ENCODE assay signal across 8 cellular contexts in genomic region chr11:86041975-86042378, GRCh38. TPM values are rescaled to one million over a fixed set of nuclear protein-coding genes. Genes with fewer than 3 reads are reported as not detected.
A peak's percentile ranks its signal among the peaks of the same experiment; 100 is the strongest.
DNase-seq lines count a peak whose midpoint lies in the region; ATAC-seq and TF ChIP-seq lines count a peak whose summit lies in the region.

No MANE protein-coding gene starts in this region.

- peaks cover 0 to 32% of the 10 kb centered on the region in 2 experiments; a peak in 2 of 4 replicates for H3K79me1 ChIP-seq in IMR-90 (ENCODE audit: low read depth in 1 of 2, low read length in 2 of 2)

- no peak overlapping the region for H2AK5ac ChIP-seq in IMR-90 (ENCODE audit: low read depth, low read length)

- no CpG with 5 or more reads among the region's 2 CpGs for WGBS in IMR-90 (ENCODE audit: extremely low coverage in 2 of 2, insufficient read length in 1 of 2), 2 experiments
- 0 to 2% (median 1%) methylated on average over 2 of the region's 2 CpGs for WGBS in adrenal gland, 4 donors
- 0 to 4% (median 1%) methylated on average over 2 of the region's 2 CpGs for WGBS in heart left ventricle, 4 donors
- 0% methylated on average over 2 of the region's 2 CpGs for WGBS in psoas muscle, 3 donors

- no peak overlapping the region for H2BK120ac ChIP-seq in IMR-90 (ENCODE audit: low read depth, low read length)

- H3K4me1 ChIP-seq in IMR-90 (ENCODE audit: control insufficient read depth, insufficient read depth, low read length) (peaks cover 13% of the 10 kb centered on the region), OCI-LY7 (ENCODE audit: insufficient read depth, low read length, poor library complexity, severe bottlenecking) (peaks cover 37% of the 10 kb centered on the region), adrenal gland (replicated peaks in 1 of 2) (peaks cover 4 to 62% of the 10 kb centered on the region in 2 donors), heart left ventricle (peaks cover 0 to 81% (median 57%) of the 10 kb centered on the region in 12 donors), psoas muscle (peaks cover 74% of the 10 kb centered on the region)

- CTCF ChIA-PET in IMR-90 (lab: Yijun Ruan, JAX) (interaction anchor here (0.5 to 1.7 kb wide), 15 partner anchors 9 to 211 kb away, joined by 3 to 10 read pairs (median 4); partner anchors contain the start of gene PICALM), OCI-LY7 (lab: Charles Lee; ENCODE audit: unreplicated experiment) (interaction anchor here (0.6 to 1.9 kb wide), 3 partner anchors 25 to 152 kb away, joined by 3 to 11 read pairs (median 3); no protein-coding TSS in a partner anchor)

- peak; percentile 57 to 63 for ATAC-seq in activated CD4-positive, CD25-positive, alpha-beta regulatory T cell treated with anti-CD3 and anti-CD28 coated beads, Interleukin-2, amount 50 U/mL, for 24 hours
- ATAC-seq in GM21576 (IDR thresholded peaks at IDR 0.05; ENCODE audit: unreplicated experiment) (peak; percentile 59), IMR-90 (ENCODE audit: low read depth) (peak; percentile 89), heart left ventricle (peak; percentile 80 to 91 (median 84)), psoas muscle (peak; percentile 77 to 84 (median 81))

- H2BK15ac ChIP-seq in IMR-90 (ENCODE audit: low read depth, low read length): no peak overlapping the region

- TF ChIP-seq RAD21 in IMR-90 (IDR thresholded peaks at IDR 0.05; ENCODE audit: low read length): peak; percentile 90

- H3K4me2 ChIP-seq in IMR-90 (ENCODE audit: low read depth, low read length) (peak overlapping the region; percentile 57; the same call in 1 of the 2 replicates), OCI-LY7 (ENCODE audit: low read length) (peak overlapping the region; percentile 47)

- H3K27me3 ChIP-seq in IMR-90 (ENCODE audit: control insufficient read depth, insufficient read depth, low read length) (no peaks in the 10 kb centered on the region), adrenal gland (no peaks in the 10 kb centered on the region), heart left ventricle (no peaks in the 10 kb centered on the region), psoas muscle (ENCODE audit: insufficient read depth in 3 of 3, low read length in 2 of 3) (no peaks in the 10 kb centered on the region)

- peak overlapping the region; percentile 78 for H2BK5ac ChIP-seq in IMR-90 (ENCODE audit: low read depth, low read length, poor library complexity, severe bottlenecking)

- H3K23ac ChIP-seq in IMR-90 (ENCODE audit: low read depth, low read length): no peak overlapping the region

- no peak overlapping the region for H3K14ac ChIP-seq in IMR-90 (replicated peaks; ENCODE audit: low read depth, low read length)

- no peak overlapping the region for H3K4ac ChIP-seq in IMR-90 (ENCODE audit: low read depth, low read length)

- H3K36me3 ChIP-seq in IMR-90 (ENCODE audit: control insufficient read depth, insufficient read depth, low read length) (no peaks in the 10 kb centered on the region; the same call in 1 of the 2 replicates), OCI-LY7 (ENCODE audit: insufficient read depth, low read length) (peaks cover 4% of the 10 kb centered on the region; the same call in 1 of the 2 replicates), adrenal gland (replicated peaks in 1 of 2) (no peaks in the 10 kb centered on the region), heart left ventricle (peaks cover 0 to 3% (median 0%) of the 10 kb centered on the region in 9 donors), psoas muscle (ENCODE audit: insufficient read depth in 1 of 2, low read depth in 1 of 2) (no peaks in the 10 kb centered on the region)

- H3K27ac ChIP-seq in IMR-90 (ENCODE audit: insufficient read depth, low read length) (no peak overlapping the region), OCI-LY7 (ENCODE audit: low read depth, low read length, poor library complexity, severe bottlenecking) (no peak overlapping the region), adrenal gland (no peak overlapping the region), heart left ventricle (peak overlapping the region in 10 of 12 donors; percentile 13 to 75 (median 58)), psoas muscle (peak overlapping the region; percentile 81)

- no TSS peak for BruUV-seq in IMR-90 (replicated peaks; lab: Mats Ljungman, UMichigan)
- no TSS peak for BruUV-seq in OCI-LY7 (replicated peaks; lab: Mats Ljungman, UMichigan)

- H4K5ac ChIP-seq in IMR-90 (ENCODE audit: low read depth, low read length): no peak overlapping the region

- no peak overlapping the region for H4K91ac ChIP-seq in IMR-90 (ENCODE audit: insufficient read depth, low read depth, low read length)

- no peak overlapping the region for H4K8ac ChIP-seq in IMR-90 (ENCODE audit: low read depth in 2 of 2, low read length in 2 of 2)

- TF ChIP-seq POLR2A in IMR-90 (IDR thresholded peaks at IDR 0.05; ENCODE audit: low read depth, low read length): no peak
- TF ChIP-seq POLR2A in adrenal gland (IDR thresholded peaks at IDR 0.05): no peak
- TF ChIP-seq POLR2A in heart left ventricle (IDR thresholded peaks at IDR 0.05): no peak

- H3K9me1 ChIP-seq in IMR-90 (ENCODE audit: insufficient read depth, low read length): peaks cover 21% of the 10 kb centered on the region

- H3K4me3 ChIP-seq in IMR-90 (ENCODE audit: insufficient read depth, low read depth, low read length) (no peak overlapping the region), OCI-LY7 (ENCODE audit: low read depth, low read length, poor library complexity, severe bottlenecking) (no peak overlapping the region), adrenal gland (peak overlapping the region in 1 of 4 donors; percentile 31), heart left ventricle (peak overlapping the region in 8 of 12 donors; percentile 16 to 46 (median 26)), psoas muscle (peak overlapping the region; percentile 54)

- H3K9me2 ChIP-seq in OCI-LY7 (ENCODE audit: insufficient read depth, low read length): no peaks in the 10 kb centered on the region

- H3K79me2 ChIP-seq in OCI-LY7 (ENCODE audit: insufficient read depth, low read depth, low read length): peaks cover 90% of the 10 kb centered on the region

- H3K56ac ChIP-seq in IMR-90 (ENCODE audit: extremely low read depth, insufficient read depth, low read length): no peak overlapping the region

- no peak overlapping the region for H2AK9ac ChIP-seq in IMR-90 (replicated peaks; ENCODE audit: low read depth, low read length, poor library complexity)

- POLR2A ChIA-PET in IMR-90 (lab: Charles Lee; ENCODE audit: unreplicated experiment): no interaction called here
- POLR2A ChIA-PET in OCI-LY7 (lab: Charles Lee): interaction anchor here (0.6 to 1.8 kb wide), 6 partner anchors 9 to 152 kb away, joined by 3 to 6 read pairs (median 4); no protein-coding TSS in a partner anchor

- no peak overlapping the region for H3K9ac ChIP-seq in IMR-90 (ENCODE audit: low read depth, low read length)

- no peak overlapping the region for H2BK20ac ChIP-seq in IMR-90 (ENCODE audit: low read depth, low read length)

- no peaks in the 10 kb centered on the region for H3K9me3 ChIP-seq in IMR-90 (ENCODE audit: control insufficient read depth, insufficient read depth, low read length)
- H3K9me3 ChIP-seq in OCI-LY7 (ENCODE audit: low read length): no peaks in the 10 kb centered on the region
- no peaks in the 10 kb centered on the region for H3K9me3 ChIP-seq in adrenal gland (replicated peaks in 1 of 3)
- no peaks in the 10 kb centered on the region for H3K9me3 ChIP-seq in heart left ventricle
- H3K9me3 ChIP-seq in psoas muscle: no peaks in the 10 kb centered on the region

- no peak overlapping the region for H3K18ac ChIP-seq in IMR-90 (ENCODE audit: low read depth, low read length)

- dilution Hi-C loops in IMR-90 (cut with HindIII; ENCODE audit: low sequenced_read_pairs, unreplicated experiment): no loop called here

- TF ChIP-seq CTCF in IMR-90 (conservative IDR thresholded peaks at IDR 0.05; ENCODE audit: low read depth, low read length) (peak; percentile 94), OCI-LY7 (conservative IDR thresholded peaks at IDR 0.05; ENCODE audit: low read length) (peak; percentile 99), adrenal gland (IDR thresholded peaks at IDR 0.05) (peak; percentile 78 to 99 (median 94)), heart left ventricle (IDR thresholded peaks at IDR 0.05) (peak; percentile 82 to 94 (median 89)), psoas muscle (IDR thresholded peaks at IDR 0.05) (peak; percentile 95)

- intact Hi-C loops in IMR-90 (cut with micrococcal nuclease) (loop anchor here (1.0 to 5.0 kb wide), 4 partner anchors 25 to 245 kb away; no protein-coding TSS in a partner anchor), OCI-LY7 (cut with micrococcal nuclease; ENCODE audit: unreplicated experiment) (loop anchor here (1.0 to 2.0 kb wide), 3 partner anchors 151 to 249 kb away; no protein-coding TSS in a partner anchor), adrenal gland (cut with DNase I) (loop anchor here (5.0 to 10.0 kb wide), 3 partner anchors 97 to 155 kb away; no protein-coding TSS in a partner anchor), heart left ventricle (cut with DNase I) (loop anchor here (1.0 to 10.0 kb wide), 7 partner anchors 27 to 187 kb away; partner anchors contain the start of genes PICALM (in 2 of the 10) and CCDC83 (in 1 of the 10)), psoas muscle (cut with DNase I) (loop anchor here in 1 of 2 donors (2.0 kb wide), 1 partner anchor 151 kb away; no protein-coding TSS in a partner anchor)

- H4K20me1 ChIP-seq in IMR-90 (ENCODE audit: insufficient read depth, low read length): peaks cover 89% of the 10 kb centered on the region
- peaks cover 51% of the 10 kb centered on the region for H4K20me1 ChIP-seq in OCI-LY7 (ENCODE audit: insufficient read depth, low read length)

- H2AFZ ChIP-seq in IMR-90 (replicated peaks; ENCODE audit: low read length, poor library complexity): no peak overlapping the region
- no peak overlapping the region for H2AFZ ChIP-seq in OCI-LY7 (ENCODE audit: low read length)

- in situ Hi-C loops in IMR-90 (cut with MboI; ENCODE audit: low sequenced_read_pairs): loop anchor here (25.0 kb wide), 1 partner anchor 170 kb away; no protein-coding TSS in a partner anchor

- no peak for DNase-seq in activated CD4-positive, CD25-positive, alpha-beta regulatory T cell (lab: John Stamatoyannopoulos, UW)
- DNase-seq in IMR-90: peak; percentile 94
- DNase-seq in OCI-LY7 (ENCODE audit: low spot score): peak; percentile 79
- DNase-seq in adrenal gland: peak; percentile 56 to 85 (median 71)
- peak in 3 of 5 donors; percentile 32 to 79 (median 78) for DNase-seq in heart left ventricle
- no peak for DNase-seq in psoas muscle

RNA-seq across cellular contexts. Expression of gene PICALM, which starts 26.9 kb away (rescaled TPM):
- 441 and 453 TPM in 2 replicates for total RNA-seq in IMR-90 (2012; rRNA removed)
- polyA plus RNA-seq in IMR-90 (2012; rRNA removed): 214 and 235 TPM in 2 replicates
- polyA plus RNA-seq in IMR-90 (2012; cell fraction: cytosol; rRNA removed): 75.0 and 88.4 TPM in 2 replicates
- polyA plus RNA-seq in IMR-90 (2012; cell fraction: nucleus; rRNA removed; ENCODE audit: low replicate concordance): 42.1 and 341 TPM in 2 replicates
- 77.9 and 84.3 TPM in 2 replicates for total RNA-seq in OCI-LY7 (2014; rRNA removed; shearing (Covaris generic))
- 108 and 110 TPM in 2 replicates for total RNA-seq in OCI-LY7 (2022)
- total RNA-seq in adrenal gland: 100 to 1,000 TPM in 7 of 8 donors, 10 to 100 TPM in 1; 96.3 to 194 (median 121) TPM
- 100 to 1,000 TPM in 1 of 3 donors, 10 to 100 TPM in 2; 33.9 to 217 (median 52.8) TPM for polyA plus RNA-seq in adrenal gland
- 100 to 1,000 TPM; 139 to 207 (median 183) TPM for total RNA-seq in heart left ventricle
- polyA plus RNA-seq in heart left ventricle: 100 to 1,000 TPM in 1 of 2 donors, 10 to 100 TPM in 1; 36.1 to 117 TPM
- 100 to 1,000 TPM in 3 of 4 donors, 10 to 100 TPM in 1; 79.8 to 123 (median 115) TPM for total RNA-seq in psoas muscle
- 10 to 100 TPM; 42.0 to 89.1 (median 60.9) TPM for polyA plus RNA-seq in psoas muscle

Comparison
In these comparisons a context has a peak if more than half of its experiments do, and no peak if none do; other contexts are left out.
1. DNase-seq: peak in IMR-90 (single experiment), OCI-LY7 (single experiment), adrenal gland (7 of 7) and heart left ventricle (3 of 5); none in activated CD4-positive, CD25-positive, alpha-beta regulatory T cell (0 of 4) and psoas muscle (0 of 2).
2. H3K27ac ChIP-seq: peak in heart left ventricle (10 of 12) and psoas muscle (single experiment); none in IMR-90 (single experiment), OCI-LY7 (single experiment) and adrenal gland (0 of 5).
3. H3K4me3 ChIP-seq: peak in heart left ventricle (8 of 12) and psoas muscle (single experiment); none in IMR-90 (single experiment) and OCI-LY7 (single experiment).
4. Peak in every context shown above with its lines, with median percentiles within 50 percentile points of each other: ATAC-seq and CTCF ChIP-seq.